ENCODE assay signal across 17 cellular contexts in genomic region chr6:107248147-107248546, GRCh38.
DNase-seq lines count a peak whose midpoint lies in the region; ATAC-seq, FAIRE-seq and TF ChIP-seq lines count a peak whose summit lies in the region.
"Had no signal": no experiment of that assay in that cellular context is flagged by ENCODE, and none has a peak within 500 bp of the region (broad histone marks: within the 10 kb centered on the region; RNA-seq: fewer than 3 reads in every experiment).

No MANE protein-coding gene starts in this region.

- H3K79me2 ChIP-seq in GM23338 (replicated peaks; ENCODE audit: insufficient read depth), result no peaks in the 10 kb centered on the region
- no peaks in the 10 kb centered on the region for H3K79me2 ChIP-seq in keratinocyte (ENCODE audit: control insufficient read depth, insufficient read depth, low read length)

- no peak for FAIRE-seq in keratinocyte (lab: Jason Lieb, UNC)
- FAIRE-seq: A549, GM12892, GM19239, H54 had no signal

- H3K9me3 Mint-ChIP-seq in GM23338, result no peaks in the 10 kb centered on the region
- H3K9me3 Mint-ChIP-seq: CD8-positive, alpha-beta memory T cell had no signal

- H3K9me3 ChIP-seq in HUES6 (ENCODE audit: control insufficient read depth, insufficient read depth, low read depth, low read length) (no peaks in the 10 kb centered on the region), keratinocyte (ENCODE audit: control insufficient read depth, low read depth, low read length) (no peaks in the 10 kb centered on the region)
- H3K9me3 ChIP-seq: A549, Caco-2 had no signal

- H3K27ac ChIP-seq in GM23338 (ENCODE audit: low read depth) (no peak overlapping the region), HUES6 (ENCODE audit: low read depth, low read length) (peak overlapping the region; percentile 38; the same call in 1 of the 2 replicates), keratinocyte (ENCODE audit: control insufficient read depth, insufficient read depth, low read length) (no peak overlapping the region)
- H3K27ac ChIP-seq: A549 had no signal

- no peaks in the 10 kb centered on the region for H3K9me2 ChIP-seq in GM23338 (ENCODE audit: insufficient read depth)

- H3K27ac Mint-ChIP-seq in GM23338, result peak overlapping the region; percentile 85; the same call in 1 of the 2 replicates
- H3K27ac Mint-ChIP-seq: CD8-positive, alpha-beta memory T cell had no signal

- DNase-seq in GM23338 (ENCODE audit: low spot score) (no peak), amniotic epithelial cell (ENCODE audit: low read depth) (peak; percentile 38), keratinocyte (ENCODE audit: low read depth, low spot score) (no peak), foreskin melanocyte (no peak), T-helper 2 cell (no peak)
- DNase-seq: Caco-2; CD8-positive, alpha-beta memory T cell; DND-41; GDM1; IMR-90 had no signal

- no peak overlapping the region for H3K4me3 ChIP-seq in GM23338
- no peak overlapping the region for H3K4me3 ChIP-seq in HUES6 (ENCODE audit: low read depth, low read length)
- no peak overlapping the region for H3K4me3 ChIP-seq in keratinocyte (ENCODE audit: control insufficient read depth in 2 of 3, extremely low read depth in 1 of 3, insufficient read depth in 2 of 3, low read depth in 1 of 3, low read length in 3 of 3)
- H3K4me3 ChIP-seq: A549 had no signal

- no peaks in the 10 kb centered on the region for H3K9me1 ChIP-seq in keratinocyte (ENCODE audit: control insufficient read depth, extremely low read depth, insufficient read depth, low read length)

- no peak overlapping the region for H3K9ac ChIP-seq in HUES6 (ENCODE audit: low read length)
- no peak overlapping the region for H3K9ac ChIP-seq in keratinocyte (ENCODE audit: control insufficient read depth, extremely low read depth, insufficient read depth, low read length)

- no peaks in the 10 kb centered on the region for H3F3A ChIP-seq in GM23338 (replicated peaks; ENCODE audit: low read depth)

- no peaks in the 10 kb centered on the region for H3K36me3 Mint-ChIP-seq in GM23338 (ENCODE audit: low read depth)

- ATAC-seq in GM23338, result no peak
- no peak for ATAC-seq in SK-N-SH treated with all-trans-retinoic acid at 6 μM for 48 hours
- ATAC-seq in GM21381 (IDR thresholded peaks at IDR 0.05; ENCODE audit: unreplicated experiment), result no peak
- ATAC-seq: A549 had no signal

- H3K4me1 Mint-ChIP-seq in GM23338, result peaks cover 4% of the 10 kb centered on the region; the same call in 1 of the 3 replicates
- H3K4me1 Mint-ChIP-seq: CD8-positive, alpha-beta memory T cell had no signal

- H4K20me1 ChIP-seq in GM23338 (replicated peaks; ENCODE audit: insufficient read depth) (no peaks in the 10 kb centered on the region), keratinocyte (ENCODE audit: control insufficient read depth, extremely low read depth, insufficient read depth, low read length) (no peaks in the 10 kb centered on the region)

- H3K27me3 Mint-ChIP-seq in GM23338 (ENCODE audit: insufficient read depth, low read depth, poor library complexity), result no peaks in the 10 kb centered on the region
- H3K27me3 Mint-ChIP-seq: CD8-positive, alpha-beta memory T cell had no signal

- no peak overlapping the region for H3K4me3 Mint-ChIP-seq in GM23338
- H3K4me3 Mint-ChIP-seq: CD8-positive, alpha-beta memory T cell had no signal

- TF ChIP-seq CTCF in GM23338 (conservative IDR thresholded peaks at IDR 0.05; ENCODE audit: low read depth in 2 of 2), result no peak
- TF ChIP-seq CTCF in keratinocyte (optimal IDR thresholded peaks at IDR 0.05 in 1 of 3, IDR thresholded peaks at IDR 0.05 in 1 of 3, conservative IDR thresholded peaks at IDR 0.05 in 1 of 3; ENCODE audit: extremely low read depth in 1 of 3, insufficient read depth in 2 of 3, low read length in 3 of 3), result no peak

- H3K36me3 ChIP-seq in GM23338 (ENCODE audit: insufficient read depth), result no peaks in the 10 kb centered on the region
- H3K36me3 ChIP-seq in HUES6 (ENCODE audit: control insufficient read depth, insufficient read depth, low read length), result no peaks in the 10 kb centered on the region
- H3K36me3 ChIP-seq in keratinocyte (ENCODE audit: control insufficient read depth in 2 of 2, extremely low read depth in 1 of 2, insufficient read depth in 2 of 2, low read length in 2 of 2), result no peaks in the 10 kb centered on the region

- H2AFZ ChIP-seq in GM23338, result no peak overlapping the region
- H2AFZ ChIP-seq in keratinocyte (ENCODE audit: control insufficient read depth, low read length), result no peak overlapping the region

- H3K4me2 ChIP-seq in GM23338 (no peak overlapping the region), keratinocyte (ENCODE audit: control insufficient read depth, extremely low read depth, insufficient read depth, low read depth, low read length) (peak overlapping the region; percentile 6)
- H3K4me2 ChIP-seq: A549 had no signal

- H3K4me1 ChIP-seq in GM23338 (ENCODE audit: insufficient read depth) (no peaks in the 10 kb centered on the region), HUES6 (ENCODE audit: control insufficient read depth, insufficient read depth, low read length) (no peaks in the 10 kb centered on the region), keratinocyte (ENCODE audit: control insufficient read depth, extremely low read depth, insufficient read depth, low read length) (peaks cover 14% of the 10 kb centered on the region)
- H3K4me1 ChIP-seq: A549, Caco-2 had no signal

- dilution Hi-C loops in keratinocyte (cut with MboI; ENCODE audit: extremely low pct_ligation_motif_present, low sequenced_read_pairs), result no loop called here

- H3K27me3 ChIP-seq in GM23338 (ENCODE audit: insufficient read depth) (no peaks in the 10 kb centered on the region), HUES6 (ENCODE audit: control insufficient read depth, insufficient read depth, low read length) (no peaks in the 10 kb centered on the region), keratinocyte (ENCODE audit: control insufficient read depth, extremely low read depth, insufficient read depth, low read length) (no peaks in the 10 kb centered on the region)

TF ChIP-seq in GM23338, 12 proteins besides CTCF, POLR2A, EP300 and RAD21 (continues in another document):
- TF ChIP-seq, protein P1, sequence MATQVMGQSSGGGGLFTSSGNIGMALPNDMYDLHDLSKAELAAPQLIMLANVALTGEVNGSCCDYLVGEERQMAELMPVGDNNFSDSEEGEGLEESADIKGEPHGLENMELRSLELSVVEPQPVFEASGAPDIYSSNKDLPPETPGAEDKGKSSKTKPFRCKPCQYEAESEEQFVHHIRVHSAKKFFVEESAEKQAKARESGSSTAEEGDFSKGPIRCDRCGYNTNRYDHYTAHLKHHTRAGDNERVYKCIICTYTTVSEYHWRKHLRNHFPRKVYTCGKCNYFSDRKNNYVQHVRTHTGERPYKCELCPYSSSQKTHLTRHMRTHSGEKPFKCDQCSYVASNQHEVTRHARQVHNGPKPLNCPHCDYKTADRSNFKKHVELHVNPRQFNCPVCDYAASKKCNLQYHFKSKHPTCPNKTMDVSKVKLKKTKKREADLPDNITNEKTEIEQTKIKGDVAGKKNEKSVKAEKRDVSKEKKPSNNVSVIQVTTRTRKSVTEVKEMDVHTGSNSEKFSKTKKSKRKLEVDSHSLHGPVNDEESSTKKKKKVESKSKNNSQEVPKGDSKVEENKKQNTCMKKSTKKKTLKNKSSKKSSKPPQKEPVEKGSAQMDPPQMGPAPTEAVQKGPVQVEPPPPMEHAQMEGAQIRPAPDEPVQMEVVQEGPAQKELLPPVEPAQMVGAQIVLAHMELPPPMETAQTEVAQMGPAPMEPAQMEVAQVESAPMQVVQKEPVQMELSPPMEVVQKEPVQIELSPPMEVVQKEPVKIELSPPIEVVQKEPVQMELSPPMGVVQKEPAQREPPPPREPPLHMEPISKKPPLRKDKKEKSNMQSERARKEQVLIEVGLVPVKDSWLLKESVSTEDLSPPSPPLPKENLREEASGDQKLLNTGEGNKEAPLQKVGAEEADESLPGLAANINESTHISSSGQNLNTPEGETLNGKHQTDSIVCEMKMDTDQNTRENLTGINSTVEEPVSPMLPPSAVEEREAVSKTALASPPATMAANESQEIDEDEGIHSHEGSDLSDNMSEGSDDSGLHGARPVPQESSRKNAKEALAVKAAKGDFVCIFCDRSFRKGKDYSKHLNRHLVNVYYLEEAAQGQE (IDR thresholded peaks at IDR 0.05; ENCODE audit: unreplicated experiment), result no peak
- no peak for TF ChIP-seq JUNB (IDR thresholded peaks at IDR 0.05; ENCODE audit: unreplicated experiment)

TF ChIP-seq in SK-N-SH treated with all-trans-retinoic acid at 6 μM for 48 hours, 23 proteins besides CTCF, POLR2A, EP300 and RAD21 (continues in another document):
- TF ChIP-seq, protein P2, sequence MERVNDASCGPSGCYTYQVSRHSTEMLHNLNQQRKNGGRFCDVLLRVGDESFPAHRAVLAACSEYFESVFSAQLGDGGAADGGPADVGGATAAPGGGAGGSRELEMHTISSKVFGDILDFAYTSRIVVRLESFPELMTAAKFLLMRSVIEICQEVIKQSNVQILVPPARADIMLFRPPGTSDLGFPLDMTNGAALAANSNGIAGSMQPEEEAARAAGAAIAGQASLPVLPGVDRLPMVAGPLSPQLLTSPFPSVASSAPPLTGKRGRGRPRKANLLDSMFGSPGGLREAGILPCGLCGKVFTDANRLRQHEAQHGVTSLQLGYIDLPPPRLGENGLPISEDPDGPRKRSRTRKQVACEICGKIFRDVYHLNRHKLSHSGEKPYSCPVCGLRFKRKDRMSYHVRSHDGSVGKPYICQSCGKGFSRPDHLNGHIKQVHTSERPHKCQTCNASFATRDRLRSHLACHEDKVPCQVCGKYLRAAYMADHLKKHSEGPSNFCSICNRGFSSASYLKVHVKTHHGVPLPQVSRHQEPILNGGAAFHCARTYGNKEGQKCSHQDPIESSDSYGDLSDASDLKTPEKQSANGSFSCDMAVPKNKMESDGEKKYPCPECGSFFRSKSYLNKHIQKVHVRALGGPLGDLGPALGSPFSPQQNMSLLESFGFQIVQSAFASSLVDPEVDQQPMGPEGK (CRISPR knock-in tag; IDR thresholded peaks at IDR 0.05; ENCODE audit: borderline replicate concordance), result no peak
- TF ChIP-seq SNAI2 (CRISPR knock-in tag; IDR thresholded peaks at IDR 0.05), result no peak
- TF ChIP-seq GLIS3 (CRISPR knock-in tag; IDR thresholded peaks at IDR 0.05), result no peak
- no peak for TF ChIP-seq CSRNP3 (CRISPR knock-in tag; IDR thresholded peaks at IDR 0.05)
- no peak for TF ChIP-seq ISL1 (CRISPR knock-in tag; IDR thresholded peaks at IDR 0.05)
- no peak for TF ChIP-seq ZNF8 (CRISPR knock-in tag; IDR thresholded peaks at IDR 0.05)
- TF ChIP-seq BACH2 (CRISPR knock-in tag; IDR thresholded peaks at IDR 0.05; ENCODE audit: borderline replicate concordance), result no peak
